1 cellular context compared by ENCODE assay signal in the genomic region with DNA sequence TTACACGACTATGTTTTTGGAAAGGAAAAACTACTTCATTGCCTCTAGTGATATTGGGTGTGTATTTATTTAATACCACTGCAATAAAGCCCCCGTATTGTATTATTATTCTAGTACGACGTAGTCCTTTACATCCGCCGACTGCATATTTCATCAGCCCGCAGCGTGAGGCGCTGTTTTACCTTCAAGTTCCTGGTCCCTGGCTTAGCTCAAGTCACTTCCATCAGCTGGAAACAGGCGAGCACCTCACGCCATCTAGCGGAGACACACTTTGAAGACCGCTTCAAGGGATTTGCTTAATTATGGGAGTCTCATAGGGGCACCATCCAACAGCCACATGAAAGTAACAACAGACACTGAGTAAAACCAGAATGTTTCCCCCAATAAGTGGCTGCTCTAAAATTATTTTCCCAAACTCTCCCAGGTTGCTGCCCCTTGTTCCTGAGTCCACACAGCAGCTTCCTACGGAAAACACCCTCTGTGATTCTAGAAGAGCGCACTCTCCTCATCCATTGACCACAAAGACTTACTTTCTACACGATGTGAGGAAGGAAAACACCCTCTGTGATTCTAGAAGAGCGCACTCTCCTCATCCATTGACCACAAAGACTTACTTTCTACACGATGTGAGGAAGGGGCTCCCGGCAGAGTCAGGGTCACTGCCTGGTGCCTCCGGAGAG.
TF ChIP-seq lines count a peak whose summit lies in the region.

No MANE protein-coding gene starts in this region.

TF ChIP-seq in GM12878, 131 proteins besides CTCF, POLR2A, EP300 and RAD21 (continued from another document):
- TF ChIP-seq RELB (IDR thresholded peaks at IDR 0.05; ENCODE audit: low read depth): peak; percentile 53; the same call in 1 of the 2 replicates
- 0 out of 2 replicates have a peak, but pooled peaks have one; percentile 25 for TF ChIP-seq FOXM1 (IDR thresholded peaks at IDR 0.05; ENCODE audit: low read depth, low read length)
- TF ChIP-seq YY1 (IDR thresholded peaks at IDR 0.05; ENCODE audit: low read depth, low read length): peak; percentile 80
